9 cellular contexts compared by ENCODE assay signal in the genomic region with DNA sequence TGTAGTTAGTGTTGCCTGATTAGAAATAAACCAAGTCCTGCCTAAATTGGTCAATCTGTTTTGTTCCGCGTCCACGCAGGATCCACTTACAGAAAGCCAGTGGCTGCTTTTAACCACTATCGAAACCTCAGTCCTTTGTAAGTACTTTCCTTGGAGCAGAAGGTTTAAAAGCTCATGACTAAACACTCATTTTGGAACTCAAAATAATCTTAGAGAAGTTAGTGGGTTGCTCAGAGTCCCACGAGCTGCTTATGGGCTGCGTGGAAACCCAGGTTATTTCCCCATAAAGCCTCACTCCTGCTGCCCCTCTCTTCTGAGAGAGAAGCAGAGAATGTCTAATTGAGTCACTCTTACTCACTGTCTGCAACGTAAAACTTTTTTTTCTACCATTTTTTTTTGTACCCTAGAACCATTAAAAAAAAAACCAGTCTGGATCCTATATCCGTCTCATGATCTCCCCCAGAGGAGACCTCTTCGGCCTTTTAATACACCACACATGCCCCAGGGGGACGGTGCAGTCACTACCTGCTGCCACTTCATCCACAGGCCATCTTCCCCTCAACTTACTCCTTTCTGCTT.
DNase-seq lines count a peak whose midpoint lies in the region; ATAC-seq and TF ChIP-seq lines count a peak whose summit lies in the region.
"Had no signal": no experiment of that assay in that cellular context is flagged by ENCODE, and none has a peak within 500 bp of the region (broad histone marks: within the 10 kb centered on the region; RNA-seq: fewer than 3 reads in every experiment).

No MANE protein-coding gene starts in this region.

- H3K4me3 ChIP-seq in epithelial cell of esophagus (ENCODE audit: low read length): no peak overlapping the region
- H3K4me3 ChIP-seq: SJSA1 had no signal

- ATAC-seq in GM21367 (IDR thresholded peaks at IDR 0.05; ENCODE audit: unreplicated experiment) (peak; percentile 33), HG03432 (IDR thresholded peaks at IDR 0.05; ENCODE audit: unreplicated experiment) (peak; percentile 59)

- TF ChIP-seq CTCF in epithelial cell of esophagus (IDR thresholded peaks at IDR 0.05; ENCODE audit: insufficient read depth, low read depth, low read length, missing control alignments) (no peak), nephron progenitor cell (IDR thresholded peaks at IDR 0.05) (no peak)

- H3K4me3 Mint-ChIP-seq in nephron progenitor cell: no peak overlapping the region

- peaks cover 3% of the 10 kb centered on the region for H3K9me3 Mint-ChIP-seq in nephron progenitor cell

- H3K27ac Mint-ChIP-seq in nephron progenitor cell: no peak overlapping the region

- peaks cover 55% of the 10 kb centered on the region for H3K4me1 Mint-ChIP-seq in nephron progenitor cell

- peaks cover 70% of the 10 kb centered on the region for H3K36me3 Mint-ChIP-seq in nephron progenitor cell (ENCODE audit: low read depth)

- DNase-seq in EH (ENCODE audit: low read depth) (peak; percentile 67), epithelial cell of esophagus (ENCODE audit: low read depth) (peak; percentile 37), nephron progenitor cell (no peak), NCI-H2029 (lab: John Stamatoyannopoulos, UW) (no peak), COLO668 (lab: John Stamatoyannopoulos, UW; ENCODE audit: unreplicated experiment) (no peak)
- no peak for DNase-seq in stimulated activated CD4-positive, alpha-beta T cell treated with anti-CD3 and anti-CD28 coated beads, Interleukin-4, amount 100 ng/mL, for 1 hour

- H3K27me3 Mint-ChIP-seq in nephron progenitor cell (ENCODE audit: low read depth, poor library complexity): no peaks in the 10 kb centered on the region

Comparison
In these comparisons a context has a peak if more than half of its experiments do, and no peak if none do; other contexts are left out.
1. DNase-seq: peak in EH (single experiment) and epithelial cell of esophagus (single experiment); none in nephron progenitor cell (single experiment), NCI-H2029 (single experiment), stimulated activated CD4-positive, alpha-beta T cell treated with anti-CD3 and anti-CD28 coated beads, Interleukin-4, amount 100 ng/mL, for 1 hour (single experiment) and COLO668 (single experiment).